ENCODE assay signal across 9 cellular contexts in genomic region chr3:151008699-151009098, GRCh38. TPM values are rescaled to one million over a fixed set of nuclear protein-coding genes. Genes with fewer than 3 reads are reported as not detected.
DNase-seq lines count a peak whose midpoint lies in the region; ATAC-seq, FAIRE-seq and TF ChIP-seq lines count a peak whose summit lies in the region.
"Had no signal": no experiment of that assay in that cellular context is flagged by ENCODE, and none has a peak within 500 bp of the region (broad histone marks: within the 10 kb centered on the region; RNA-seq: fewer than 3 reads in every experiment).

No MANE protein-coding gene starts in this region.

- H3K9me3 ChIP-seq in AG04450 (ENCODE audit: control insufficient read depth, insufficient read depth, low read length) = no peaks in the 10 kb centered on the region
- no peaks in the 10 kb centered on the region for H3K9me3 ChIP-seq in keratinocyte (ENCODE audit: control insufficient read depth, low read depth, low read length)
- H3K9me3 ChIP-seq in aorta (ENCODE audit: control insufficient read depth, low read length) = no peaks in the 10 kb centered on the region
- H3K9me3 ChIP-seq: right atrium auricular region had no signal

- H3K79me2 ChIP-seq in keratinocyte (ENCODE audit: control insufficient read depth, insufficient read depth, low read length) = no peaks in the 10 kb centered on the region

- peak; percentile 70 for TF ChIP-seq CTCF in AG04450 (IDR thresholded peaks at IDR 0.05; ENCODE audit: low read depth, low read length)
- TF ChIP-seq CTCF in HFF-Myc (IDR thresholded peaks at IDR 0.05; ENCODE audit: low read depth, low read length, missing control alignments) = peak; percentile 21
- TF ChIP-seq CTCF in keratinocyte (optimal IDR thresholded peaks at IDR 0.05 in 1 of 3, IDR thresholded peaks at IDR 0.05 in 1 of 3, conservative IDR thresholded peaks at IDR 0.05 in 1 of 3; ENCODE audit: extremely low read depth in 1 of 3, insufficient read depth in 2 of 3, low read length in 3 of 3) = peak; percentile 13 to 22 (median 17)

- H3K4me3 ChIP-seq in AG04450 (ENCODE audit: low read depth, low read length) (no peak overlapping the region), HFF-Myc (replicated peaks; ENCODE audit: low read depth, low read length) (no peak overlapping the region), keratinocyte (ENCODE audit: control insufficient read depth in 2 of 3, extremely low read depth in 1 of 3, insufficient read depth in 2 of 3, low read depth in 1 of 3, low read length in 3 of 3) (no peak overlapping the region), aorta (ENCODE audit: low read length in 2 of 2) (no peak overlapping the region)
- H3K4me3 ChIP-seq: right atrium auricular region had no signal

- no peaks in the 10 kb centered on the region for H3K36me3 Mint-ChIP-seq in stimulated activated effector memory CD8-positive, alpha-beta T cell treated with anti-CD3 and anti-CD28 coated beads, Interleukin-12 subunit alpha, Interleukin-12 subunit beta, amount 100 ng/mL, for 72 hours

- FAIRE-seq in keratinocyte (lab: Jason Lieb, UNC) = no peak

- CTCF ChIA-PET in AG04450 (lab: Charles Lee) = interaction anchor here (0.7 to 3.8 kb wide), 18 partner anchors 12 to 249 kb away, joined by 3 to 74 read pairs (median 4); partner anchors contain the start of gene MED12L

- H3K36me3 ChIP-seq in keratinocyte (ENCODE audit: control insufficient read depth in 2 of 2, extremely low read depth in 1 of 2, insufficient read depth in 2 of 2, low read length in 2 of 2) = no peaks in the 10 kb centered on the region
- H3K36me3 ChIP-seq in aorta (ENCODE audit: control insufficient read depth in 1 of 2, insufficient read depth in 2 of 2, low read length in 1 of 2) = no peaks in the 10 kb centered on the region
- H3K36me3 ChIP-seq: right atrium auricular region had no signal

- no peaks in the 10 kb centered on the region for H4K20me1 ChIP-seq in keratinocyte (ENCODE audit: control insufficient read depth, extremely low read depth, insufficient read depth, low read length)

- H3K4me3 Mint-ChIP-seq in stimulated activated effector memory CD8-positive, alpha-beta T cell treated with anti-CD3 and anti-CD28 coated beads, Interleukin-12 subunit alpha, Interleukin-12 subunit beta, amount 100 ng/mL, for 72 hours = no peak overlapping the region

- DNase-seq in AG04450 (ENCODE audit: low read depth, low spot score) = peak; percentile 21
- DNase-seq in HFF-Myc (ENCODE audit: extremely low read depth, low read depth) = peak; percentile 24
- peak; percentile 2 for DNase-seq in amniotic stem cell (lab: John Stamatoyannopoulos, UW)
- DNase-seq in keratinocyte (ENCODE audit: low read depth, low spot score) = no peak
- no peak for DNase-seq in stimulated activated effector memory CD8-positive, alpha-beta T cell treated with anti-CD3 and anti-CD28 coated beads, Interleukin-12 subunit alpha, Interleukin-12 subunit beta, amount 100 ng/mL, for 72 hours (ENCODE audit: low spot score in 2 of 2)
- DNase-seq in NCI-H187 (lab: John Stamatoyannopoulos, UW) = no peak
- DNase-seq in HuH-7.5 (ENCODE audit: low spot score) = no peak
- DNase-seq in aorta = no peak

- no peaks in the 10 kb centered on the region for H3K9me3 Mint-ChIP-seq in stimulated activated effector memory CD8-positive, alpha-beta T cell treated with anti-CD3 and anti-CD28 coated beads, Interleukin-12 subunit alpha, Interleukin-12 subunit beta, amount 100 ng/mL, for 72 hours

- no peaks in the 10 kb centered on the region for H3K4me1 Mint-ChIP-seq in stimulated activated effector memory CD8-positive, alpha-beta T cell treated with anti-CD3 and anti-CD28 coated beads, Interleukin-12 subunit alpha, Interleukin-12 subunit beta, amount 100 ng/mL, for 72 hours

- H3K4me2 ChIP-seq in keratinocyte (ENCODE audit: control insufficient read depth, extremely low read depth, insufficient read depth, low read depth, low read length) = no peak overlapping the region

- intact Hi-C loops in aorta (cut with DNase I) = no loop called here

- ATAC-seq in stimulated activated effector memory CD8-positive, alpha-beta T cell treated with anti-CD3 and anti-CD28 coated beads, Interleukin-12 subunit alpha, Interleukin-12 subunit beta, amount 100 ng/mL, for 72 hours = no peak
- ATAC-seq in aorta (ENCODE audit: low FRiP score) = no peak

- dilution Hi-C loops in keratinocyte (cut with MboI; ENCODE audit: extremely low pct_ligation_motif_present, low sequenced_read_pairs) = no loop called here

- H3K27ac Mint-ChIP-seq in stimulated activated effector memory CD8-positive, alpha-beta T cell treated with anti-CD3 and anti-CD28 coated beads, Interleukin-12 subunit alpha, Interleukin-12 subunit beta, amount 100 ng/mL, for 72 hours = no peak overlapping the region

- H3K4me1 ChIP-seq in keratinocyte (ENCODE audit: control insufficient read depth, extremely low read depth, insufficient read depth, low read length) = no peaks in the 10 kb centered on the region
- no peaks in the 10 kb centered on the region for H3K4me1 ChIP-seq in aorta (ENCODE audit: control insufficient read depth in 1 of 2, insufficient read depth in 2 of 2, low read length in 2 of 2)
- H3K4me1 ChIP-seq: right atrium auricular region had no signal

- no peak overlapping the region for H3K9ac ChIP-seq in keratinocyte (ENCODE audit: control insufficient read depth, extremely low read depth, insufficient read depth, low read length)

- H3K9me1 ChIP-seq in keratinocyte (ENCODE audit: control insufficient read depth, extremely low read depth, insufficient read depth, low read length) = no peaks in the 10 kb centered on the region

- H3K27ac ChIP-seq in AG04450 (ENCODE audit: low read depth, low read length) (no peak overlapping the region), keratinocyte (ENCODE audit: control insufficient read depth, insufficient read depth, low read length) (no peak overlapping the region), aorta (ENCODE audit: low read depth in 1 of 2, low read length in 2 of 2) (no peak overlapping the region)
- H3K27ac ChIP-seq: right atrium auricular region had no signal

- H3K27me3 ChIP-seq in AG04450 (ENCODE audit: control insufficient read depth, insufficient read depth, low read length) (peaks cover 3% of the 10 kb centered on the region), keratinocyte (ENCODE audit: control insufficient read depth, extremely low read depth, insufficient read depth, low read length) (peaks cover 5% of the 10 kb centered on the region), aorta (ENCODE audit: control insufficient read depth in 1 of 2, insufficient read depth in 2 of 2, low read length in 1 of 2) (peaks cover 0 to 2% of the 10 kb centered on the region in 2 donors)
- H3K27me3 ChIP-seq: right atrium auricular region had no signal

- 26 to 35% methylated on average over 2 of the region's 2 CpGs for WGBS in aorta, 2 donors

- no peak overlapping the region for H2AFZ ChIP-seq in keratinocyte (ENCODE audit: control insufficient read depth, low read length)

- POLR2A ChIA-PET in AG04450 (lab: Yijun Ruan, JAX) = no interaction called here

RNA-seq across cellular contexts. Expression of gene CLRN1, which starts 36.2 kb away (rescaled TPM):
- polyA plus RNA-seq in AG04450 (2011; rRNA removed) (not detected in 2 replicates), keratinocyte (not detected in 3 replicates), aorta (not detected)
- polyA minus RNA-seq in AG04450 (2011; rRNA and poly(A)+ RNA removed) = not detected in 2 replicates
- polyA plus RNA-seq in keratinocyte (2011; ENCODE audit: low read depth) = not detected
- polyA plus RNA-seq in keratinocyte (2011; cell fraction: cytosol; rRNA removed) = not detected in 2 replicates
- not detected in 2 replicates for polyA plus RNA-seq in keratinocyte (2011; cell fraction: nucleus; rRNA removed)
- polyA plus RNA-seq in keratinocyte (2012; ENCODE audit: low replicate concordance) = not detected in 2 replicates
- not detected in 3 replicates for polyA minus RNA-seq in keratinocyte
- not detected for polyA minus RNA-seq in keratinocyte (2011; cell fraction: cytosol; rRNA and poly(A)+ RNA removed)
- not detected in 2 replicates for polyA minus RNA-seq in keratinocyte (2011; cell fraction: nucleus; rRNA and poly(A)+ RNA removed)
- total RNA-seq in aorta = not detected
- total RNA-seq: right atrium auricular region had no signal

Comparison
In these comparisons a context has a peak if more than half of its experiments do, and no peak if none do; other contexts are left out.
1. DNase-seq: peak in AG04450 (single experiment), HFF-Myc (single experiment) and amniotic stem cell (single experiment); none in keratinocyte (single experiment), stimulated activated effector memory CD8-positive, alpha-beta T cell treated with anti-CD3 and anti-CD28 coated beads, Interleukin-12 subunit alpha, Interleukin-12 subunit beta, amount 100 ng/mL, for 72 hours (0 of 2), NCI-H187 (0 of 2), HuH-7.5 (single experiment) and aorta (0 of 2).
2. CTCF ChIP-seq: peak in every context shown above with its lines; median percentile 70 in AG04450; 21 in HFF-Myc; 17 in keratinocyte.